Comparison of ENCODE assay signal across 1 cellular context in genomic region chr6:48826318-48826595, GRCh38.
TF ChIP-seq lines count a peak whose summit lies in the region.

No MANE protein-coding gene starts in this region.

TF ChIP-seq in IMR-90, 13 proteins besides CTCF, POLR2A, EP300 and RAD21 (continued from another document):
- TF ChIP-seq ELK1 (IDR thresholded peaks at IDR 0.05; ENCODE audit: borderline replicate concordance, low read depth, low read length), result no peak
- TF ChIP-seq CEBPB (IDR thresholded peaks at IDR 0.05; ENCODE audit: low read depth, low read length), result no peak
- no peak for TF ChIP-seq MXI1 (IDR thresholded peaks at IDR 0.05; ENCODE audit: borderline replicate concordance, low read depth, low read length)
